In genomic region chrY:16715278-16715677, GRCh38 we compare ENCODE assay signal across 7 cellular contexts.
"Had no signal": no experiment of that assay in that cellular context is flagged by ENCODE, and none has a peak within 500 bp of the region (broad histone marks: within the 10 kb centered on the region; RNA-seq: fewer than 3 reads in every experiment).

No MANE protein-coding gene starts in this region.

- ATAC-seq: HCT116 had no signal

- H3K36me3 ChIP-seq: HAP-1 had no signal

- FAIRE-seq: HTR-8/SVneo had no signal

- H3K4me3 ChIP-seq: GM23248, HAP-1 had no signal

- DNase-seq: GM23248, GOT3, H7, HFFc6 had no signal
